28 cellular contexts compared by ENCODE assay signal in the genomic region with DNA sequence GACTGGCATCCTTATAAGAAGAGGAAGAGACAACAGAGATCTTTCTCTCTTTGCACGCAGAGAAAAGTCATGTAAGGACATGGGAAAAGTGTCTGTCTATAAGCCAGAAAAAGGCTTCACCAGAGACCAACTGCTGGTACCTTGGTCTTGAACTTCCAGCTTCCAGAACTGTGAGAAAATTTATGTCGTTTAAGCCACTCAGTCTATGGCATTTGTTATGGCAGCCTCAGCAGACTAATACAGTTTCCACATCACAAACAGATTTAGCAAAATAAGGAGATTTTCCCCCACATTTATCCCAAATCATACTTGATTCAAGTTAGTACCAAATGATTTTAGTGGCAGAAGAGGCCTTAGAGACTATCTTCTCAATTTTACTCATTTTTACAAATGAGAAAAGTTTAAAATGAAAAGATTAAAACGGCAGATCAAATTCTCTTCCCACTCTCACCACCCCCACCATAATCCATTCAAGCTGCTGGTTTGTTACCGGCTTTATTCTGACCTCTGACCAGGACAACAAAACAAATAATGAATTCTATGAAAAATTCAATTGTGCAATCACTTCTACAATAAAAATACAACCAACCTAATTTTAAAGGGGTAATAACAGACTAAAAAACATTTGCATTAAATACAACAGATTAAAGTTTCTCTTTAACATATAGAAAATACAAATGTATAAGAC.
"Had no signal": no experiment of that assay in that cellular context is flagged by ENCODE, and none has a peak within 500 bp of the region (broad histone marks: within the 10 kb centered on the region; RNA-seq: fewer than 3 reads in every experiment).

No MANE protein-coding gene starts in this region.

- H3K9me3 ChIP-seq: ascending aorta, body of pancreas, Peyer's patch, SJCRH30, SK-N-SH had no signal

- H3K36me3 Mint-ChIP-seq: activated naive CD8-positive, alpha-beta T cell treated with anti-CD3 and anti-CD28 coated beads, Interleukin-2, amount 10 ng/mL, durations not matched to agents 7 days and 5 days had no signal

- H3K27ac ChIP-seq: ascending aorta, body of pancreas, KMS-11, Peyer's patch, RWPE1, SJCRH30, VCaP had no signal

- DNase-seq: activated CD4-positive, alpha-beta memory T cell treated with anti-CD3 and anti-CD28 coated beads, Interleukin-2, amount 10 ng/mL, durations not matched to agents 7 days and 5 days; activated CD4-positive, alpha-beta T cell treated with anti-CD3 and anti-CD28 coated beads, Interleukin-2, amount 50 U/mL, for 1 hour; activated CD4-positive, CD25-positive, alpha-beta regulatory T cell; activated gamma-delta T cell treated with Interleukin-2 at 50 U/mL for 16 hours; activated naive CD4-positive, alpha-beta T cell treated with anti-CD3 and anti-CD28 coated beads, Interleukin-2, amount 50 U/mL, for 16 hours; activated naive CD8-positive, alpha-beta T cell treated with anti-CD3 and anti-CD28 coated beads, Interleukin-2, amount 10 ng/mL, durations not matched to agents 7 days and 5 days; activated T-cell treated with anti-CD3 and anti-CD28 coated beads for 4 hours; activated T-cell treated with anti-CD3 and anti-CD28 coated beads, Interleukin-2, amount 50 U/mL, for 72 hours; body of pancreas; central memory CD4-positive, alpha-beta T cell; NCI-H1092; NCI-H1417; NCI-H1694; NCI-H2029; NCI-H345; NCI-H510A; NCI-H526 treated with DMSO at 0.1 percent for 48 hours; Peyer's patch; Right ventricle myocardium superior; SJCRH30; SK-N-SH; T-helper 1 cell had no signal

- H3K4me3 Mint-ChIP-seq: activated CD4-positive, alpha-beta memory T cell treated with anti-CD3 and anti-CD28 coated beads, Interleukin-2, amount 10 ng/mL, durations not matched to agents 7 days and 5 days; activated naive CD8-positive, alpha-beta T cell treated with anti-CD3 and anti-CD28 coated beads, Interleukin-2, amount 10 ng/mL, durations not matched to agents 7 days and 5 days; activated T-cell treated with anti-CD3 and anti-CD28 coated beads, Interleukin-2, amount 50 U/mL, for 72 hours had no signal

- ATAC-seq: activated T-cell treated with anti-CD3 and anti-CD28 coated beads, Interleukin-2, amount 50 U/mL, for 72 hours; body of pancreas had no signal

- H3K36me3 ChIP-seq: ascending aorta, Peyer's patch, SJCRH30 had no signal

- H3K4me1 ChIP-seq: ascending aorta, body of pancreas, Peyer's patch, SJCRH30 had no signal

- FAIRE-seq: bronchial epithelial cell had no signal

- H3K27me3 ChIP-seq: ascending aorta, body of pancreas, Peyer's patch, SJCRH30 had no signal

- H3K4me1 Mint-ChIP-seq: activated CD4-positive, alpha-beta memory T cell treated with anti-CD3 and anti-CD28 coated beads, Interleukin-2, amount 10 ng/mL, durations not matched to agents 7 days and 5 days; activated naive CD8-positive, alpha-beta T cell treated with anti-CD3 and anti-CD28 coated beads, Interleukin-2, amount 10 ng/mL, durations not matched to agents 7 days and 5 days had no signal

- H3K27me3 Mint-ChIP-seq: activated CD4-positive, alpha-beta memory T cell treated with anti-CD3 and anti-CD28 coated beads, Interleukin-2, amount 10 ng/mL, durations not matched to agents 7 days and 5 days; activated naive CD8-positive, alpha-beta T cell treated with anti-CD3 and anti-CD28 coated beads, Interleukin-2, amount 10 ng/mL, durations not matched to agents 7 days and 5 days had no signal

- H3K9me3 Mint-ChIP-seq: activated CD4-positive, alpha-beta memory T cell treated with anti-CD3 and anti-CD28 coated beads, Interleukin-2, amount 10 ng/mL, durations not matched to agents 7 days and 5 days; activated naive CD8-positive, alpha-beta T cell treated with anti-CD3 and anti-CD28 coated beads, Interleukin-2, amount 10 ng/mL, durations not matched to agents 7 days and 5 days; activated T-cell treated with anti-CD3 and anti-CD28 coated beads, Interleukin-2, amount 50 U/mL, for 72 hours; activated T-helper 2 cell treated with anti-CD3 and anti-CD28 coated beads, Interferon-gamma antibody, Interleukin-2, Interleukin-4, amounts not matched to agents 10 μg/mL and 5 μg/mL and 100 μg/mL, durations not matched to agents 14 hours and 24 hours and 36 hours had no signal

- H3K27ac Mint-ChIP-seq: activated CD4-positive, alpha-beta memory T cell treated with anti-CD3 and anti-CD28 coated beads, Interleukin-2, amount 10 ng/mL, durations not matched to agents 7 days and 5 days; activated naive CD8-positive, alpha-beta T cell treated with anti-CD3 and anti-CD28 coated beads, Interleukin-2, amount 10 ng/mL, durations not matched to agents 7 days and 5 days; activated T-cell treated with anti-CD3 and anti-CD28 coated beads, Interleukin-2, amount 50 U/mL, for 72 hours; activated T-helper 2 cell treated with anti-CD3 and anti-CD28 coated beads, Interferon-gamma antibody, Interleukin-2, Interleukin-4, amounts not matched to agents 10 μg/mL and 5 μg/mL and 100 μg/mL, durations not matched to agents 14 hours and 24 hours and 36 hours had no signal

- H3K4me3 ChIP-seq: ascending aorta, body of pancreas, Peyer's patch, SJCRH30 had no signal
